In genomic region chr1:11026052-11026451, GRCh38 we compare ENCODE assay signal across 1 cellular context.
TF ChIP-seq lines count a peak whose summit lies in the region.

No MANE protein-coding gene starts in this region.

TF ChIP-seq in GM23338, 12 proteins besides CTCF, POLR2A, EP300 and RAD21 (continued from another document):
- TF ChIP-seq REST (IDR thresholded peaks at IDR 0.05; ENCODE audit: unreplicated experiment) (no peak), ETS1 (IDR thresholded peaks at IDR 0.05) (no peak), ZNF331 (CRISPR knock-in tag; IDR thresholded peaks at IDR 0.05; ENCODE audit: low read depth) (no peak), POLR2AphosphoS5 (IDR thresholded peaks at IDR 0.05; ENCODE audit: low read depth) (no peak), NANOG (IDR thresholded peaks at IDR 0.05; ENCODE audit: borderline replicate concordance) (no peak), STAT1 (IDR thresholded peaks at IDR 0.05; ENCODE audit: unreplicated experiment) (no peak), ZNF462 (CRISPR knock-in tag; IDR thresholded peaks at IDR 0.05) (no peak), ZNF114 (CRISPR knock-in tag; IDR thresholded peaks at IDR 0.05) (no peak), EZH2 (IDR thresholded peaks at IDR 0.05; ENCODE audit: low read depth, unreplicated experiment) (no peak), CREB1 (CRISPR knock-in tag; IDR thresholded peaks at IDR 0.05; ENCODE audit: low read depth) (no peak), JUNB (IDR thresholded peaks at IDR 0.05; ENCODE audit: unreplicated experiment) (no peak)
